22 cellular contexts compared by ENCODE assay signal in genomic region chr9:68476889-68477288, GRCh38.
"Had no signal": no experiment of that assay in that cellular context is flagged by ENCODE, and none has a peak within 500 bp of the region (broad histone marks: within the 10 kb centered on the region; RNA-seq: fewer than 3 reads in every experiment).

No MANE protein-coding gene starts in this region.

- H3K36me3 ChIP-seq: colonic mucosa, pancreas, upper lobe of right lung had no signal

- H3K27ac Mint-ChIP-seq: activated B cell treated with CpG ODN at 0.5 μM for 24 hours; activated CD4-positive, alpha-beta T cell treated with anti-CD3 and anti-CD28 coated beads for 36 hours; activated naive CD8-positive, alpha-beta T cell; activated T-helper 2 cell treated with anti-CD3 and anti-CD28 coated beads, Interferon-gamma antibody, Interleukin-2, Interleukin-4, amounts not matched to agents 10 μg/mL and 5 μg/mL and 100 μg/mL, durations not matched to agents 14 hours and 24 hours and 36 hours; effector memory CD8-positive, alpha-beta T cell; memory B cell; nephron progenitor cell had no signal

- ATAC-seq: activated CD4-positive, alpha-beta T cell treated with anti-CD3 and anti-CD28 coated beads for 36 hours; activated T-cell treated with anti-CD3 and anti-CD28 coated beads, Interleukin-2, amount 50 U/mL, for 4 hours; effector memory CD8-positive, alpha-beta T cell; pancreas; upper lobe of right lung had no signal

- H3K36me3 Mint-ChIP-seq: activated naive CD8-positive, alpha-beta T cell had no signal

- H3K9me3 ChIP-seq: colonic mucosa, pancreas, upper lobe of right lung had no signal

- H3K9me3 Mint-ChIP-seq: activated B cell treated with CpG ODN at 0.5 μM for 24 hours; activated T-cell treated with anti-CD3 and anti-CD28 coated beads, Interleukin-2, amount 50 U/mL, for 4 hours; activated T-helper 2 cell treated with anti-CD3 and anti-CD28 coated beads, Interferon-gamma antibody, Interleukin-2, Interleukin-4, amounts not matched to agents 10 μg/mL and 5 μg/mL and 100 μg/mL, durations not matched to agents 14 hours and 24 hours and 36 hours; central memory CD8-positive, alpha-beta T cell; effector memory CD8-positive, alpha-beta T cell; memory B cell; nephron progenitor cell had no signal

- DNase-seq: activated B cell treated with CpG ODN at 0.5 μM for 24 hours; activated CD4-positive, alpha-beta T cell treated with anti-CD3 and anti-CD28 coated beads for 36 hours; activated CD4-positive, alpha-beta T cell treated with anti-CD3 and anti-CD28 coated beads, Interleukin-2, amount 50 U/mL, for 4 hours; activated CD8-positive, alpha-beta memory T cell treated with anti-CD3 and anti-CD28 coated beads for 24 hours; activated CD8-positive, alpha-beta memory T cell treated with anti-CD3 and anti-CD28 coated beads, Interleukin-2, amount 50 U/mL, for 4 hours; activated naive CD4-positive, alpha-beta T cell; activated T-cell treated with anti-CD3 and anti-CD28 coated beads, Interleukin-2, amount 50 U/mL, for 4 hours; colonic mucosa; dorsolateral prefrontal cortex; effector memory CD8-positive, alpha-beta T cell; hippocampal formation; kidney glomerular epithelial cell; nephron progenitor cell; pancreas; stimulated activated CD4-positive, alpha-beta T cell treated with anti-CD3 and anti-CD28 coated beads, Interleukin-4, amount 100 ng/mL, for 1 hour; stimulated activated naive CD4-positive, alpha-beta T cell; T-helper 1 cell; upper lobe of right lung had no signal

- H3K4me1 ChIP-seq: colonic mucosa, pancreas had no signal

- H3K4me3 ChIP-seq: colonic mucosa, dorsolateral prefrontal cortex, pancreas, upper lobe of right lung had no signal

- H3K27me3 ChIP-seq: colonic mucosa, pancreas, upper lobe of right lung had no signal

- H3K4me3 Mint-ChIP-seq: activated B cell treated with CpG ODN at 0.5 μM for 24 hours; activated CD4-positive, alpha-beta T cell treated with anti-CD3 and anti-CD28 coated beads for 36 hours; activated naive CD8-positive, alpha-beta T cell; activated T-cell treated with anti-CD3 and anti-CD28 coated beads, Interleukin-2, amount 50 U/mL, for 4 hours; central memory CD8-positive, alpha-beta T cell; effector memory CD8-positive, alpha-beta T cell; memory B cell; nephron progenitor cell had no signal

- H3K27ac ChIP-seq: colonic mucosa, dorsolateral prefrontal cortex, pancreas, upper lobe of right lung had no signal

- H3K4me1 Mint-ChIP-seq: activated B cell treated with CpG ODN at 0.5 μM for 24 hours; activated CD4-positive, alpha-beta T cell treated with anti-CD3 and anti-CD28 coated beads for 36 hours; central memory CD8-positive, alpha-beta T cell; memory B cell had no signal
